8 cellular contexts compared by ENCODE assay signal in genomic region chr4:93764647-93765246, GRCh38.
A peak's percentile ranks its signal among the peaks of the same experiment; 100 is the strongest.
DNase-seq lines count a peak whose midpoint lies in the region; ATAC-seq and TF ChIP-seq lines count a peak whose summit lies in the region.

No MANE protein-coding gene starts in this region.

- H3K36me3 ChIP-seq in heart right ventricle (no peaks in the 10 kb centered on the region), thyroid gland (no peaks in the 10 kb centered on the region)

- H3K4me3 ChIP-seq in heart right ventricle (no peak overlapping the region), WI38 (ENCODE audit: low read depth, low read length) (no peak overlapping the region), thyroid gland (replicated peaks in 1 of 3) (no peak overlapping the region)

- H3K4me3 Mint-ChIP-seq in HFFc6 = no peak overlapping the region

- WGBS in heart right ventricle, 2 donors = 1 to 4% methylated on average over 5 of the region's 5 CpGs
- 4% methylated on average over 5 of the region's 5 CpGs for WGBS in thyroid gland, 2 donors

- no peaks in the 10 kb centered on the region for H3K4me1 Mint-ChIP-seq in HFFc6 (ENCODE audit: low read depth)

- H3K27me3 ChIP-seq in heart right ventricle = peaks cover 0 to 11% (median 0%) of the 10 kb centered on the region in 7 donors
- H3K27me3 ChIP-seq in thyroid gland = no peaks in the 10 kb centered on the region

- peak; percentile 25 to 78 (median 68) for TF ChIP-seq CTCF in heart right ventricle (IDR thresholded peaks at IDR 0.05)
- TF ChIP-seq CTCF in HFFc6 (IDR thresholded peaks at IDR 0.05) = peak; percentile 87
- peak; percentile 55; the same call in 1 of the 2 replicates for TF ChIP-seq CTCF in WI38 (IDR thresholded peaks at IDR 0.05; ENCODE audit: low read depth, low read length)
- peak; percentile 29 to 84 (median 72) for TF ChIP-seq CTCF in thyroid gland (IDR thresholded peaks at IDR 0.05)

- intact Hi-C loops in heart right ventricle (cut with DNase I) (no loop called here), cardiac septum (cut with DNase I) (no loop called here), thyroid gland (cut with DNase I) (no loop called here)

- H3K27me3 Mint-ChIP-seq in HFFc6 (ENCODE audit: insufficient read depth) = peaks cover 3% of the 10 kb centered on the region

- H3K9me3 ChIP-seq in heart right ventricle (no peaks in the 10 kb centered on the region), thyroid gland (no peaks in the 10 kb centered on the region)

- H3K4me1 ChIP-seq in heart right ventricle = no peaks in the 10 kb centered on the region
- H3K4me1 ChIP-seq in thyroid gland = no peaks in the 10 kb centered on the region

- H3K27ac ChIP-seq in heart right ventricle = no peak overlapping the region
- no peak overlapping the region for H3K27ac ChIP-seq in thyroid gland

- TF ChIP-seq POLR2A in thyroid gland (IDR thresholded peaks at IDR 0.05) = no peak

- no peak overlapping the region for H3K27ac Mint-ChIP-seq in HFFc6

- H3K9me3 Mint-ChIP-seq in HFFc6 = no peaks in the 10 kb centered on the region

- no peaks in the 10 kb centered on the region for H3K36me3 Mint-ChIP-seq in HFFc6 (ENCODE audit: low read depth)

- no peak for ATAC-seq in heart right ventricle

- DNase-seq in heart right ventricle (no peak), cardiac septum (ENCODE audit: low spot score) (no peak), HFFc6 (peak; percentile 37), NCI-H1092 (lab: John Stamatoyannopoulos, UW) (peak; percentile 4), iPS-NIHi11 (ENCODE audit: low spot score) (peak; percentile 55), thyroid gland (peak in 1 of 2 donors; percentile 7)
- DNase-seq in stimulated activated naive CD4-positive, alpha-beta T cell treated with Interleukin-2 at 50 U/mL for 16 hours (lab: John Stamatoyannopoulos, UW) = no peak

Comparison
In these comparisons a context has a peak if more than half of its experiments do, and no peak if none do; other contexts are left out.
1. DNase-seq: peak in HFFc6 (single experiment), NCI-H1092 (single experiment) and iPS-NIHi11 (single experiment); none in heart right ventricle (0 of 2), cardiac septum (single experiment) and stimulated activated naive CD4-positive, alpha-beta T cell treated with Interleukin-2 at 50 U/mL for 16 hours (single experiment).
2. Peak in every context shown above with its lines, with median percentiles within 50 percentile points of each other: CTCF ChIP-seq.